ENCODE assay signal across 8 cellular contexts in genomic region chrX:10636337-10636736, GRCh38. TPM values are rescaled to one million over a fixed set of nuclear protein-coding genes. Genes with fewer than 3 reads are reported as not detected.
DNase-seq lines count a peak whose midpoint lies in the region; ATAC-seq and TF ChIP-seq lines count a peak whose summit lies in the region.

No MANE protein-coding gene starts in this region.

- no peaks in the 10 kb centered on the region for H3K27me3 Mint-ChIP-seq in osteocyte (ENCODE audit: unreplicated experiment)
- peaks cover 0 to 6% of the 10 kb centered on the region in 2 donors for H3K27me3 Mint-ChIP-seq in natural killer cell (ENCODE audit: low read depth in 2 of 2)

- in situ Hi-C loops in GM13977 (cut with MboI; ENCODE audit: low pct_unique_long_range_greater_than_20kb, low sequenced_read_pairs, unreplicated experiment): no loop called here

- no peak overlapping the region for H3K4me3 Mint-ChIP-seq in osteocyte (ENCODE audit: unreplicated experiment)
- no peak overlapping the region for H3K4me3 Mint-ChIP-seq in natural killer cell

- H3K4me3 ChIP-seq in epithelial cell of esophagus (ENCODE audit: low read length): no peak overlapping the region

- intact Hi-C loops in natural killer cell (cut with micrococcal nuclease): no loop called here

- TF ChIP-seq CTCF in GM13977 (IDR thresholded peaks at IDR 0.05; ENCODE audit: extremely low read depth, insufficient read depth, missing control alignments) (peak; percentile 21), epithelial cell of esophagus (IDR thresholded peaks at IDR 0.05; ENCODE audit: insufficient read depth, low read depth, low read length, missing control alignments) (peak; percentile 75), osteocyte (IDR thresholded peaks at IDR 0.05) (peak; percentile 63), natural killer cell (IDR thresholded peaks at IDR 0.05) (no peak)

- no peaks in the 10 kb centered on the region for H3K9me3 Mint-ChIP-seq in osteocyte (ENCODE audit: unreplicated experiment)
- peaks cover 2% of the 10 kb centered on the region in 2 donors for H3K9me3 Mint-ChIP-seq in natural killer cell

- DNase-seq in GM13977 (ENCODE audit: low spot score): no peak
- peak; percentile 67 for DNase-seq in NCI-H526 treated with DMSO at 0.1 percent for 48 hours (lab: John Stamatoyannopoulos, UW)
- DNase-seq in epithelial cell of esophagus (ENCODE audit: low read depth): peak; percentile 58
- no peak for DNase-seq in osteocyte (ENCODE audit: extremely low spot score, unreplicated experiment)
- DNase-seq in T-helper 9 cell: no peak
- no peak for DNase-seq in natural killer cell

- H3K36me3 Mint-ChIP-seq in osteocyte (ENCODE audit: unreplicated experiment) (no peaks in the 10 kb centered on the region), natural killer cell (no peaks in the 10 kb centered on the region)

- ATAC-seq in HG02588 (IDR thresholded peaks at IDR 0.05; ENCODE audit: unreplicated experiment): no peak
- no peak for ATAC-seq in natural killer cell
- no peak for ATAC-seq in HG02763 (IDR thresholded peaks at IDR 0.05; ENCODE audit: unreplicated experiment)

- H3K27ac Mint-ChIP-seq in osteocyte (ENCODE audit: unreplicated experiment) (peak overlapping the region; percentile 70), natural killer cell (no peak overlapping the region)

- H3K4me1 Mint-ChIP-seq in osteocyte (ENCODE audit: unreplicated experiment): peaks cover 29% of the 10 kb centered on the region
- H3K4me1 Mint-ChIP-seq in natural killer cell: no peaks in the 10 kb centered on the region

RNA-seq across cellular contexts. Expression of gene MID1, which starts 16.0 kb away (rescaled TPM):
- total RNA-seq in osteocyte (10.2 and 12.7 TPM in 2 replicates), natural killer cell (not detected)

Comparison
In these comparisons a context has a peak if more than half of its experiments do, and no peak if none do; other contexts are left out.
1. DNase-seq: peak in NCI-H526 treated with DMSO at 0.1 percent for 48 hours (single experiment) and epithelial cell of esophagus (single experiment); none in GM13977 (single experiment), osteocyte (single experiment), T-helper 9 cell (single experiment) and natural killer cell (single experiment).
2. RNA of gene MID1, which starts 16.0 kb away (total RNA-seq): 10.2 to 12.7 TPM in osteocyte; not detected in natural killer cell; every median in the first group is over 10 times any median in the second.